8 cellular contexts compared by ENCODE assay signal in genomic region chr9:96666653-96667362, GRCh38. TPM values are rescaled to one million over a fixed set of nuclear protein-coding genes. Genes with fewer than 3 reads are reported as not detected.
DNase-seq lines count a peak whose midpoint lies in the region; ATAC-seq, FAIRE-seq and TF ChIP-seq lines count a peak whose summit lies in the region.
"Not testable (repeated sequence)": the region's sequence is repeated elsewhere in the genome, so short reads cannot be mapped to it uniquely, and the experiment has no call there.

No MANE protein-coding gene starts in this region.

- not testable (repeated sequence) for H3K4me1 ChIP-seq in KMS-11 (ENCODE audit: low read depth, poor library complexity, severe bottlenecking); OCI-LY1 (ENCODE audit: insufficient read depth, low read length, severe bottlenecking); fibroblast of lung (ENCODE audit: control insufficient read depth, extremely low read depth, insufficient read depth, low read length)

- not testable (repeated sequence) for DNase-seq in D721Med (ENCODE audit: insufficient read length, low spot score)
- peak; percentile 30 for DNase-seq in activated naive CD4-positive, alpha-beta T cell treated with anti-CD3 and anti-CD28 coated beads for 36 hours
- DNase-seq in fibroblast of lung (ENCODE audit: low read depth in 2 of 2) (peak; percentile 72 to 86), medulla oblongata (ENCODE audit: extremely low spot score) (peak; percentile 80)
- DNase-seq in stimulated activated naive CD8-positive, alpha-beta T cell treated with anti-CD3 and anti-CD28 coated beads, Interleukin-15, amount 100 ng/mL, for 72 hours: peak; percentile 20 to 36

- not testable (repeated sequence) for H3K4me3 Mint-ChIP-seq in activated naive CD4-positive, alpha-beta T cell treated with anti-CD3 and anti-CD28 coated beads for 36 hours; stimulated activated naive CD8-positive, alpha-beta T cell treated with anti-CD3 and anti-CD28 coated beads, Interleukin-15, amount 100 ng/mL, for 72 hours

- not testable (repeated sequence) for FAIRE-seq in D721Med (lab: Jason Lieb, UNC)

- not testable (repeated sequence) for H3K9me3 ChIP-seq in OCI-LY1 (ENCODE audit: low read length); fibroblast of lung (ENCODE audit: control insufficient read depth, insufficient read depth, low read depth, low read length)

- not testable (repeated sequence) for H3K9me3 Mint-ChIP-seq in activated naive CD4-positive, alpha-beta T cell treated with anti-CD3 and anti-CD28 coated beads for 36 hours; stimulated activated naive CD8-positive, alpha-beta T cell treated with anti-CD3 and anti-CD28 coated beads, Interleukin-15, amount 100 ng/mL, for 72 hours

- intact Hi-C loops in activated naive CD4-positive, alpha-beta T cell treated with anti-CD3 and anti-CD28 coated beads for 36 hours (cut with micrococcal nuclease): loop anchor here (1.0 to 2.0 kb wide), 2 partner anchors 224 to 340 kb away; no protein-coding TSS in a partner anchor

- CTCF ChIA-PET in activated naive CD4-positive, alpha-beta T cell treated with anti-CD3 and anti-CD28 coated beads for 36 hours (lab: Charles Lee): interaction anchor here (0.6 to 6.2 kb wide), 14 partner anchors 9 to 339 kb away, joined by 3 to 28 read pairs (median 5); partner anchors contain the start of gene HABP4

- H3K4me1 Mint-ChIP-seq in activated naive CD4-positive, alpha-beta T cell treated with anti-CD3 and anti-CD28 coated beads for 36 hours (ENCODE audit: low read depth); stimulated activated naive CD8-positive, alpha-beta T cell treated with anti-CD3 and anti-CD28 coated beads, Interleukin-15, amount 100 ng/mL, for 72 hours: not testable (repeated sequence)

- not testable (repeated sequence) for H3K27ac ChIP-seq in KMS-11; OCI-LY1 (ENCODE audit: low read depth, low read length, poor library complexity, severe bottlenecking); fibroblast of lung (ENCODE audit: insufficient read depth, low read length)

- not testable (repeated sequence) for H3K36me3 Mint-ChIP-seq in activated naive CD4-positive, alpha-beta T cell treated with anti-CD3 and anti-CD28 coated beads for 36 hours (ENCODE audit: low read depth)

- not testable (repeated sequence) for H3K9ac ChIP-seq in KMS-11; OCI-LY1 (ENCODE audit: low read length); fibroblast of lung (ENCODE audit: insufficient read depth, low read length)

- not testable (repeated sequence) for H4K20me1 ChIP-seq in KMS-11 (ENCODE audit: insufficient read depth); OCI-LY1 (ENCODE audit: insufficient read depth, low read length); fibroblast of lung (ENCODE audit: control insufficient read depth, extremely low read depth, insufficient read depth, low read length)

- TF ChIP-seq CTCF in D721Med (IDR thresholded peaks at IDR 0.05; ENCODE audit: insufficient read depth, missing control alignments) (peak; percentile 48), KMS-11 (conservative IDR thresholded peaks at IDR 0.05; ENCODE audit: low read depth, low read length) (peak; percentile 60), OCI-LY1 (IDR thresholded peaks at IDR 0.05; ENCODE audit: low read length) (peak; percentile 53), fibroblast of lung (conservative IDR thresholded peaks at IDR 0.05 in 1 of 2, IDR thresholded peaks at IDR 0.05 in 1 of 2; ENCODE audit: low read depth in 1 of 2, low read length in 2 of 2) (peak; percentile 71 to 72)

- peak; percentile 78 for ATAC-seq in GM21390 (IDR thresholded peaks at IDR 0.05; ENCODE audit: unreplicated experiment)
- ATAC-seq in stimulated activated naive CD8-positive, alpha-beta T cell treated with anti-CD3 and anti-CD28 coated beads, Interleukin-15, amount 100 ng/mL, for 72 hours: peak; percentile 76

- not testable (repeated sequence) for H3K4me2 ChIP-seq in KMS-11; OCI-LY1 (ENCODE audit: low read length); fibroblast of lung (ENCODE audit: extremely low read depth, insufficient read depth, low read length)

- H3K36me3 ChIP-seq in KMS-11 (ENCODE audit: insufficient read depth); OCI-LY1 (ENCODE audit: insufficient read depth, low read length); fibroblast of lung (ENCODE audit: control insufficient read depth, insufficient read depth, low read length): not testable (repeated sequence)

- not testable (repeated sequence) for H3K27me3 ChIP-seq in KMS-11 (ENCODE audit: insufficient read depth, low read depth); OCI-LY1 (ENCODE audit: insufficient read depth, low read length); fibroblast of lung (ENCODE audit: control insufficient read depth, insufficient read depth, low read length)

- H3K27ac Mint-ChIP-seq in activated naive CD4-positive, alpha-beta T cell treated with anti-CD3 and anti-CD28 coated beads for 36 hours; stimulated activated naive CD8-positive, alpha-beta T cell treated with anti-CD3 and anti-CD28 coated beads, Interleukin-15, amount 100 ng/mL, for 72 hours: not testable (repeated sequence)

- not testable (repeated sequence) for H3K4me3 ChIP-seq in KMS-11 (IDR thresholded peaks at IDR 0.05; ENCODE audit: insufficient read depth, low read depth, low read length); OCI-LY1 (ENCODE audit: low read depth, low read length, poor library complexity, severe bottlenecking); fibroblast of lung (replicated peaks in 1 of 4; ENCODE audit: control extremely low read depth in 1 of 4, insufficient read depth in 1 of 4, low read depth in 3 of 4, low read length in 4 of 4)

- not testable (repeated sequence) for H3K9me2 ChIP-seq in OCI-LY1 (ENCODE audit: low read depth, low read length)

- not testable (repeated sequence) for H3K79me2 ChIP-seq in KMS-11 (ENCODE audit: insufficient read depth, low read depth); OCI-LY1 (ENCODE audit: insufficient read depth, low read length); fibroblast of lung (ENCODE audit: control insufficient read depth, insufficient read depth, low read length)

- not testable (repeated sequence) for H2AFZ ChIP-seq in KMS-11 (ENCODE audit: low read depth); OCI-LY1 (ENCODE audit: low read length)
- H2AFZ ChIP-seq in fibroblast of lung (ENCODE audit: low read length): peak overlapping the region; percentile 52

- H3K27me3 Mint-ChIP-seq in activated naive CD4-positive, alpha-beta T cell treated with anti-CD3 and anti-CD28 coated beads for 36 hours (ENCODE audit: low read depth); stimulated activated naive CD8-positive, alpha-beta T cell treated with anti-CD3 and anti-CD28 coated beads, Interleukin-15, amount 100 ng/mL, for 72 hours: not testable (repeated sequence)

- not testable (repeated sequence) for H3F3A ChIP-seq in OCI-LY1 (ENCODE audit: insufficient read depth, low read length)

RNA-seq across cellular contexts. Expression of gene PRXL2C, which starts 11.7 kb away (rescaled TPM):
- total RNA-seq in activated naive CD4-positive, alpha-beta T cell treated with anti-CD3 and anti-CD28 coated beads for 36 hours: 1 to 10 TPM; 4.0 to 4.8 TPM
- 29.3 and 64.4 TPM in 2 replicates for total RNA-seq in fibroblast of lung
- 24.5 and 31.2 TPM in 2 replicates for polyA plus RNA-seq in fibroblast of lung
- polyA plus RNA-seq in fibroblast of lung (2012): 21.7 and 24.7 TPM in 2 replicates
- polyA minus RNA-seq in fibroblast of lung (ENCODE audit: low replicate concordance): 12.8 and 19.9 TPM in 2 replicates

RNA-seq across cellular contexts. Expression of gene CDC14B, which starts 47.2 kb away (rescaled TPM):
- total RNA-seq in activated naive CD4-positive, alpha-beta T cell treated with anti-CD3 and anti-CD28 coated beads for 36 hours: under 1 TPM; 0.62 to 0.89 TPM
- 46.0 and 68.5 TPM in 2 replicates for total RNA-seq in fibroblast of lung
- polyA plus RNA-seq in fibroblast of lung: 31.9 and 38.0 TPM in 2 replicates
- polyA plus RNA-seq in fibroblast of lung (2012): 22.5 and 28.0 TPM in 2 replicates
- polyA minus RNA-seq in fibroblast of lung (ENCODE audit: low replicate concordance): 17.7 and 27.5 TPM in 2 replicates

Comparison
In these comparisons a context has a peak if more than half of its experiments do, and no peak if none do; other contexts are left out.
1. RNA of gene CDC14B, which starts 47.2 kb away (total RNA-seq): 46.0 to 68.5 TPM in fibroblast of lung; 0.62 to 0.89 TPM in activated naive CD4-positive, alpha-beta T cell treated with anti-CD3 and anti-CD28 coated beads for 36 hours; every median in the first group is over 10 times any median in the second.
2. Peak in every context shown above with its lines, with median percentiles within 50 percentile points of each other: CTCF ChIP-seq.